Comparison of ENCODE assay signal across 8 cellular contexts in genomic region chr11:70397983-70398833, GRCh38. TPM values are rescaled to one million over a fixed set of nuclear protein-coding genes. Genes with fewer than 3 reads are reported as not detected.
DNase-seq lines count a peak whose midpoint lies in the region; ATAC-seq lines count a peak whose summit lies in the region.

Gene CTTN (plus strand): TSS chr11:70398529. CDS start chr11:70407298, 8,769 bp downstream.

- no peaks in the 10 kb centered on the region for H3K9me3 ChIP-seq in ES-I3 (ENCODE audit: control insufficient read depth, insufficient read depth, low read length)

- peak within 1 kb of the TSS; percentile 85 for H3K4me3 Mint-ChIP-seq in activated CD4-positive, alpha-beta T cell treated with anti-CD3 and anti-CD28 coated beads, Interleukin-2, amount 10 ng/mL, durations not matched to agents 24 days and 14 days

- DNase-seq in NCI-H460 (ENCODE audit: extremely low read depth, low read depth) (peak; percentile 63), kidney glomerular epithelial cell (lab: John Stamatoyannopoulos, UW) (peak; percentile 63)
- DNase-seq in activated CD4-positive, alpha-beta T cell treated with anti-CD3 and anti-CD28 coated beads, Interleukin-2, amount 10 ng/mL, durations not matched to agents 24 days and 14 days, result peak; percentile 88
- DNase-seq in stimulated activated CD4-positive, alpha-beta T cell treated with anti-CD3 and anti-CD28 coated beads, Interleukin-15, amount 100 ng/mL, for 1 hour (ENCODE audit: low read depth in 1 of 2, low spot score in 1 of 2), result peak; percentile 28 to 74

- H3K36me3 Mint-ChIP-seq in activated CD4-positive, alpha-beta T cell treated with anti-CD3 and anti-CD28 coated beads, Interleukin-2, amount 10 ng/mL, durations not matched to agents 24 days and 14 days (ENCODE audit: low read depth), result peaks cover 6% of the 10 kb centered on the region

- intact Hi-C loops in activated CD4-positive, alpha-beta T cell treated with anti-CD3 and anti-CD28 coated beads, Interleukin-2, amount 10 ng/mL, durations not matched to agents 24 days and 14 days (cut with micrococcal nuclease), result loop anchor here (1.0 to 10.0 kb wide), 3 partner anchors 33 to 193 kb away; partner anchors contain the start of genes FADD and PPFIA1

- H3K36me3 ChIP-seq in ES-I3 (ENCODE audit: insufficient read depth, low read length), result no peaks in the 10 kb centered on the region

- no peaks in the 10 kb centered on the region for H3K9me3 Mint-ChIP-seq in activated CD4-positive, alpha-beta T cell treated with anti-CD3 and anti-CD28 coated beads, Interleukin-2, amount 10 ng/mL, durations not matched to agents 24 days and 14 days

- H3K27ac Mint-ChIP-seq in activated CD4-positive, alpha-beta T cell treated with anti-CD3 and anti-CD28 coated beads, Interleukin-2, amount 10 ng/mL, durations not matched to agents 24 days and 14 days, result peak within 1 kb of the TSS; percentile 84

- peak; percentile 49 for ATAC-seq in HG03159 (IDR thresholded peaks at IDR 0.05; ENCODE audit: unreplicated experiment)
- ATAC-seq in HG03520 (IDR thresholded peaks at IDR 0.05; ENCODE audit: unreplicated experiment), result no peak

- peaks cover 17% of the 10 kb centered on the region for H3K4me1 ChIP-seq in ES-I3 (ENCODE audit: insufficient read depth, low read length)

- H3K27ac ChIP-seq in cingulate gyrus (ENCODE audit: low read depth, low read length), result peak within 1 kb of the TSS; percentile 60

- H3K9ac ChIP-seq in ES-I3 (ENCODE audit: low read depth, low read length), result peak within 1 kb of the TSS; percentile 59

- H3K4me1 Mint-ChIP-seq in activated CD4-positive, alpha-beta T cell treated with anti-CD3 and anti-CD28 coated beads, Interleukin-2, amount 10 ng/mL, durations not matched to agents 24 days and 14 days, result peaks cover 25% of the 10 kb centered on the region

- peaks cover 53% of the 10 kb centered on the region for H3K27me3 Mint-ChIP-seq in activated CD4-positive, alpha-beta T cell treated with anti-CD3 and anti-CD28 coated beads, Interleukin-2, amount 10 ng/mL, durations not matched to agents 24 days and 14 days

RNA-seq across cellular contexts. Expression of gene CTTN, which starts in this region (rescaled TPM):
- 61.7 and 67.7 TPM in 2 replicates for total RNA-seq in NCI-H460 (2014; rRNA removed; shearing (Covaris generic))
- polyA plus RNA-seq in NCI-H460 (2014; cell fraction: nucleus; rRNA removed), result 266 and 344 TPM in 2 replicates
- total RNA-seq in activated CD4-positive, alpha-beta T cell treated with anti-CD3 and anti-CD28 coated beads, Interleukin-2, amount 10 ng/mL, durations not matched to agents 24 days and 14 days, result 56.7 and 57.0 TPM in 2 replicates
